8 cellular contexts compared by ENCODE assay signal in the genomic region with DNA sequence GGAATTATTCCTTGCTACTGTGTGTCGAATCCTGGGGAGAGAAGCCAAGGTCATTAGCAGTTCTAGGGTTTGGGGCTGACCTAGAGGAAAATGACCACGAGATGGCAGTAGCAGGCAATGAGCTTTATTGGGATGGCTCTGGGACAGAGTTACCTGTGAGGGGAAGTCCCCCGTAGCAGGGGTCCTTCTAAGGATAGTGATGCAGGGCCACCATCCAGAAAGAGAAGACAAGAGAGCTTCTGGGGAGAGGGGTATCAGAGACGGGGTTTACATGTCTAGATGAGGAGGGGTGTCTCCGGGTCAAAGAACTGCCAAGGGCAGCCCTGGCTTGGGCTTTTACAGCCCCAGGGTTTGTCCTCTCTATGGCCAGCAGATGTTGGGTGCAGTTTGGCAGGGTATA. TPM values are rescaled to one million over a fixed set of nuclear protein-coding genes. Genes with fewer than 3 reads are reported as not detected.
A peak's percentile ranks its signal among the peaks of the same experiment; 100 is the strongest.
DNase-seq lines count a peak whose midpoint lies in the region; ATAC-seq, FAIRE-seq and TF ChIP-seq lines count a peak whose summit lies in the region.

No MANE protein-coding gene starts in this region.

- intact Hi-C loops in body of pancreas (cut with DNase I) = no loop called here

- H3K27ac ChIP-seq in body of pancreas = no peak overlapping the region

- ATAC-seq in body of pancreas (peak; percentile 79), GM19463 (IDR thresholded peaks at IDR 0.05; ENCODE audit: unreplicated experiment) (no peak)

- no peak overlapping the region for H3K4me3 ChIP-seq in body of pancreas

- H3K36me3 ChIP-seq in body of pancreas (replicated peaks in 1 of 2; ENCODE audit: insufficient read depth in 1 of 2, low read depth in 2 of 2) = no peaks in the 10 kb centered on the region

- H3K4me1 ChIP-seq in body of pancreas = peaks cover 14% of the 10 kb centered on the region

- peak; percentile 24 for FAIRE-seq in islet of Langerhans (lab: Jason Lieb, UNC)

- peak; percentile 66 to 81 (median 72) for TF ChIP-seq CTCF in body of pancreas (IDR thresholded peaks at IDR 0.05)

- no peaks in the 10 kb centered on the region for H3K27me3 ChIP-seq in body of pancreas

- WGBS in body of pancreas, 2 donors = 20 to 24% methylated on average over 5 of the region's 5 CpGs

- H3K9me3 ChIP-seq in body of pancreas = no peaks in the 10 kb centered on the region

- no peak for TF ChIP-seq POLR2A in body of pancreas (IDR thresholded peaks at IDR 0.05)

- DNase-seq in ELR (ENCODE audit: low read depth) = peak; percentile 75
- DNase-seq in LoVo (ENCODE audit: low spot score) = peak; percentile 60
- peak; percentile 53 for DNase-seq in RPMI8226
- peak; percentile 67 to 71 (median 70) for DNase-seq in body of pancreas
- DNase-seq in stimulated activated CD4-positive, alpha-beta T cell treated with anti-CD3 and anti-CD28 coated beads, Interleukin-4, amount 100 ng/mL, for 48 hours (ENCODE audit: low read depth in 2 of 2) = peak; percentile 39 to 44
- DNase-seq in ureter (ENCODE audit: low spot score) = no peak

RNA-seq across cellular contexts. Expression of a gene that starts 6.4 kb away (rescaled TPM):
- total RNA-seq in body of pancreas (10 to 100 TPM; 29.3 to 85.7 TPM), ureter (83.6 TPM)

RNA-seq across cellular contexts. Expression of a gene that starts 11.6 kb away (rescaled TPM):
- total RNA-seq in body of pancreas = 100 to 1,000 TPM in 1 of 2 donors, 10 to 100 TPM in 1; 37.9 to 105 TPM
- 110 TPM for total RNA-seq in ureter

RNA-seq across cellular contexts. Expression of a gene that starts 17.5 kb away (rescaled TPM):
- total RNA-seq in body of pancreas = under 1 TPM; 0.33 to 0.78 TPM
- 2.0 TPM for total RNA-seq in ureter
